9 cellular contexts compared by ENCODE assay signal in genomic region chr7:6725003-6725402, GRCh38. TPM values are rescaled to one million over a fixed set of nuclear protein-coding genes. Genes with fewer than 3 reads are reported as not detected.
DNase-seq lines count a peak whose midpoint lies in the region; ATAC-seq, FAIRE-seq and TF ChIP-seq lines count a peak whose summit lies in the region.
"Had no signal": no experiment of that assay in that cellular context is flagged by ENCODE, and none has a peak within 500 bp of the region (broad histone marks: within the 10 kb centered on the region; RNA-seq: fewer than 3 reads in every experiment).

No MANE protein-coding gene starts in this region.

- H3K36me3 ChIP-seq in GM12878 (ENCODE audit: control insufficient read depth in 2 of 2, insufficient read depth in 2 of 2, low read length in 1 of 2) (no peaks in the 10 kb centered on the region), kidney (ENCODE audit: control insufficient read depth in 1 of 2, insufficient read depth in 2 of 2, low read length in 2 of 2) (no peaks in the 10 kb centered on the region)

- peak; percentile 29 to 51; a peak in 1 of 4 replicates for TF ChIP-seq EP300 in GM12878 (IDR thresholded peaks at IDR 0.05; ENCODE audit: borderline replicate concordance in 1 of 2, control insufficient read depth in 1 of 2, low read depth in 2 of 2, low read length in 2 of 2)

- H3K4me3 ChIP-seq in GM12878, result peak overlapping the region; percentile 64
- no peak overlapping the region for H3K4me3 ChIP-seq in kidney (ENCODE audit: low read length in 2 of 2)

- no peaks in the 10 kb centered on the region for H3K4me1 Mint-ChIP-seq in Calu3 (ENCODE audit: low read depth, unreplicated experiment)

- H3K27ac ChIP-seq in GM12878 (ENCODE audit: control insufficient read depth, insufficient read depth) (peak overlapping the region; percentile 72), kidney (ENCODE audit: low read depth in 2 of 2, low read length in 2 of 2) (no peak overlapping the region)

- H3K9ac ChIP-seq in GM12878 (ENCODE audit: control insufficient read depth, insufficient read depth, low read length), result no peak overlapping the region; the same call in 1 of the 2 replicates
- no peak overlapping the region for H3K9ac ChIP-seq in kidney (ENCODE audit: low read length in 2 of 2)

- peaks cover 30% of the 10 kb centered on the region for H3K27me3 Mint-ChIP-seq in Calu3 (ENCODE audit: unreplicated experiment)

- TF ChIP-seq CTCF in GM12878 (IDR thresholded peaks at IDR 0.05 in 2 of 3, conservative IDR thresholded peaks at IDR 0.05 in 1 of 3; ENCODE audit: control insufficient read depth in 2 of 3, extremely low read depth in 1 of 3, insufficient read depth in 1 of 3, low read depth in 3 of 3, low read length in 3 of 3) (no peak), Calu3 (IDR thresholded peaks at IDR 0.05; ENCODE audit: unreplicated experiment) (no peak), kidney (IDR thresholded peaks at IDR 0.05; ENCODE audit: borderline replicate concordance, extremely low read depth, insufficient read depth) (no peak)

- DNase-seq in GM12878 (ENCODE audit: low read depth, low spot score) (peak; percentile 83), COLO829 (ENCODE audit: low spot score) (no peak), Calu3 (no peak), kidney (no peak), NCI-H128 (lab: John Stamatoyannopoulos, UW; ENCODE audit: unreplicated experiment) (no peak)
- DNase-seq: activated naive CD8-positive, alpha-beta T cell treated with anti-CD3 and anti-CD28 coated beads, Interleukin-2, amount 10 ng/mL, durations not matched to agents 7 days and 5 days had no signal

- POLR2A ChIA-PET in GM12878 (lab: Charles Lee), result interaction anchor here (0.7 to 1.7 kb wide), 3 partner anchors 18 to 344 kb away, joined by 3 read pairs; partner anchors contain the start of gene ZNF12

- H3K4me1 ChIP-seq in GM12878 (ENCODE audit: control insufficient read depth, insufficient read depth, low read length) (peaks cover 16% of the 10 kb centered on the region), kidney (ENCODE audit: control insufficient read depth in 1 of 2, insufficient read depth in 1 of 2, low read depth in 1 of 2, low read length in 2 of 2) (no peaks in the 10 kb centered on the region)

- RAD21 ChIA-PET in GM12878 (lab: Charles Lee; ENCODE audit: unreplicated experiment), result interaction anchor here (1.0 kb wide), 2 partner anchors 18 to 135 kb away, joined by 3 to 6 read pairs; partner anchors contain the start of genes INTS15 and ZNF12

- intact Hi-C loops in GM12878 (cut with micrococcal nuclease; ENCODE audit: unreplicated experiment) (loop anchor here (5.0 kb wide), 1 partner anchor 133 kb away; the partner anchor contains the start of gene INTS15), Calu3 (cut with micrococcal nuclease; ENCODE audit: unreplicated experiment) (no loop called here), kidney (cut with DNase I) (no loop called here)

- in situ Hi-C loops in GM12878 (cut with MboI), result no loop called here

- H3K27ac Mint-ChIP-seq in Calu3 (ENCODE audit: unreplicated experiment), result no peak overlapping the region
- H3K27ac Mint-ChIP-seq: activated naive CD8-positive, alpha-beta T cell treated with anti-CD3 and anti-CD28 coated beads, Interleukin-2, amount 10 ng/mL, durations not matched to agents 7 days and 5 days had no signal

- peaks cover 8% of the 10 kb centered on the region for H3K79me2 ChIP-seq in GM12878 (ENCODE audit: control insufficient read depth, insufficient read depth, low read length)

- peak; percentile 70 for FAIRE-seq in GM12878 (lab: Jason Lieb, UNC)
- no peak for FAIRE-seq in kidney (lab: Jason Lieb, UNC)

- no peak for TF ChIP-seq RAD21 in GM12878 (IDR thresholded peaks at IDR 0.05; ENCODE audit: insufficient read depth, low read depth, low read length)

- H4K20me1 ChIP-seq in GM12878 (ENCODE audit: control insufficient read depth, insufficient read depth), result no peaks in the 10 kb centered on the region

- peak overlapping the region; percentile 82 for H3K4me2 ChIP-seq in GM12878 (ENCODE audit: control insufficient read depth, insufficient read depth)

- peaks cover 14% of the 10 kb centered on the region for H3K9me3 Mint-ChIP-seq in Calu3 (ENCODE audit: low read depth, unreplicated experiment)

- no peak overlapping the region for H3K4me3 Mint-ChIP-seq in Calu3 (ENCODE audit: low read depth, unreplicated experiment)
- H3K4me3 Mint-ChIP-seq: activated naive CD8-positive, alpha-beta T cell treated with anti-CD3 and anti-CD28 coated beads, Interleukin-2, amount 10 ng/mL, durations not matched to agents 7 days and 5 days had no signal

- ATAC-seq in GM18511 (IDR thresholded peaks at IDR 0.05; ENCODE audit: unreplicated experiment) (peak; percentile 65), GM21717 (IDR thresholded peaks at IDR 0.05; ENCODE audit: unreplicated experiment) (peak; percentile 86), HG03439 (IDR thresholded peaks at IDR 0.05; ENCODE audit: unreplicated experiment) (peak; percentile 47), GM12878 (peak; percentile 60)

- H3K36me3 Mint-ChIP-seq in Calu3 (ENCODE audit: insufficient read depth, unreplicated experiment), result peaks cover 10% of the 10 kb centered on the region

- no peaks in the 10 kb centered on the region for H3K27me3 ChIP-seq in GM12878 (replicated peaks in 1 of 2; ENCODE audit: control insufficient read depth in 2 of 2, insufficient read depth in 2 of 2, low read length in 1 of 2)

- TF ChIP-seq POLR2A in GM12878 (IDR thresholded peaks at IDR 0.05; ENCODE audit: low read depth, low read length), result no peak

- BruUV-seq in GM12878 (replicated peaks; lab: Mats Ljungman, UMichigan) (no TSS peak), Calu3 (replicated peaks; lab: Mats Ljungman, UMichigan) (no TSS peak)

- CTCF ChIA-PET in GM12878 (lab: Yijun Ruan, JAX) (interaction anchor here (1.3 kb wide), 1 partner anchor 24 kb away, joined by 3 read pairs; no protein-coding TSS in a partner anchor), Calu3 (lab: Charles Lee) (no interaction called here)

- 4% methylated on average over 10 of the region's 10 CpGs for WGBS in GM12878 (ENCODE audit: insufficient coverage, insufficient replicate concordance, low lambda C conversion rate, missing lambda C conversion rate)

- H3K9me3 ChIP-seq in GM12878 (replicated peaks; ENCODE audit: control insufficient read depth, insufficient read depth, low read length), result no peaks in the 10 kb centered on the region
- H3K9me3 ChIP-seq in kidney (ENCODE audit: control insufficient read depth in 1 of 2, low read length in 2 of 2), result no peaks in the 10 kb centered on the region

- SMC1A ChIA-PET in GM12878 (lab: Charles Lee; ENCODE audit: uncharacterized antibody, unreplicated experiment), result interaction anchor here (2.1 kb wide), 1 partner anchor 12 kb away, joined by 8 read pairs; no protein-coding TSS in a partner anchor

- no peak overlapping the region; the same call in 1 of the 2 replicates for H2AFZ ChIP-seq in GM12878 (ENCODE audit: control insufficient read depth, low read depth, low read length)

TF ChIP-seq in GM12878, 131 proteins besides CTCF, POLR2A, EP300 and RAD21 (continues in another document):
- no peak for TF ChIP-seq MTA3 (IDR thresholded peaks at IDR 0.05; ENCODE audit: borderline replicate concordance, low read length)
- no peak for TF ChIP-seq ASH2L (IDR thresholded peaks at IDR 0.05; ENCODE audit: borderline replicate concordance, low read depth)
- no peak for TF ChIP-seq PML (IDR thresholded peaks at IDR 0.05; ENCODE audit: low read length)
- TF ChIP-seq TAF1 (IDR thresholded peaks at IDR 0.05; ENCODE audit: borderline replicate concordance, low read depth, low read length), result 0 out of 2 replicates have a peak, but pooled peaks have one; percentile 24
- peak; percentile 85 for TF ChIP-seq EED (IDR thresholded peaks at IDR 0.05; ENCODE audit: low read depth)

RNA-seq across cellular contexts. Expression of gene ZNF12, which starts 18.3 kb away (rescaled TPM):
- 85.3 and 92.5 TPM in 2 replicates for total RNA-seq in GM12878 (2013; cell fraction: nucleolus; rRNA removed)
- 17.4 and 18.6 TPM in 2 replicates for total RNA-seq in GM12878 (2014; rRNA removed)
- total RNA-seq in GM12878 (2014; rRNA removed; fragmentation: Illumina TruSeq; extraction: Trizol), result 17.3 and 19.2 TPM in 2 replicates
- 20.4 and 22.6 TPM in 2 replicates for total RNA-seq in GM12878 (2021)
- polyA plus RNA-seq in GM12878 (2011; ENCODE audit: low read depth), result 6.4 TPM
- 38.1 and 58.1 TPM in 2 replicates for polyA plus RNA-seq in GM12878 (2011; rRNA removed)
- 11.3 and 12.9 TPM in 2 replicates for polyA plus RNA-seq in GM12878 (2011; cell fraction: cytosol; rRNA removed)
- 64.0 and 95.4 TPM in 2 replicates for polyA plus RNA-seq in GM12878 (2011; cell fraction: nucleus; rRNA removed)
- polyA plus RNA-seq in GM12878 (2012), result 12.3 and 18.3 TPM in 2 replicates
- polyA plus RNA-seq in GM12878 (2014; fragmentation: Illumina TruSeq; extraction: Trizol), result 17.8 and 18.1 TPM in 2 replicates
- 1 to 10 TPM; 6.7 to 7.2 TPM for polyA plus RNA-seq in GM12878 (2014; fragmentation: Nextera tagmentation; extraction: Ambion mirVana)
- 11.4 and 16.2 TPM in 2 replicates for polyA plus RNA-seq in GM12878 (2014; rRNA removed)
- 10 to 100 TPM in 1 of 2 experiments, 1 to 10 TPM in 1; 8.7 to 10.1 TPM for polyA plus RNA-seq in GM12878 (2016; fragmentation: Nextera tagmentation; extraction: Ambion mirVana)
- polyA minus RNA-seq in GM12878 (2011; rRNA and poly(A)+ RNA removed), result 23.6 and 35.8 TPM in 2 replicates
- polyA minus RNA-seq in GM12878 (2011; cell fraction: cytosol; rRNA and poly(A)+ RNA removed), result 8.9 and 17.6 TPM in 2 replicates
- 20.7 and 20.9 TPM in 2 replicates for polyA minus RNA-seq in GM12878 (2011; cell fraction: nucleus; rRNA and poly(A)+ RNA removed)
- 32.4 and 36.2 TPM in 2 replicates for total RNA-seq in Calu3 (2022)
- total RNA-seq in kidney, result 31.3 TPM
- polyA plus RNA-seq in kidney (ENCODE audit: insufficient read depth, low read depth, low replicate concordance), result 9.9 TPM

RNA-seq across cellular contexts. Expression of gene RSPH10B2, which starts 28.9 kb away (rescaled TPM):
- 3.8 and 8.0 TPM in 2 replicates for total RNA-seq in GM12878 (2013; cell fraction: nucleolus; rRNA removed)
- 0.33 and 0.34 TPM in 2 replicates for total RNA-seq in GM12878 (2014; rRNA removed)
- 0.05 and 0.18 TPM in 2 replicates for total RNA-seq in GM12878 (2014; rRNA removed; fragmentation: Illumina TruSeq; extraction: Trizol)
- total RNA-seq in GM12878 (2021), result 0.21 TPM in 1 of 2 replicates, not detected in the other
- not detected for polyA plus RNA-seq in GM12878 (2011; ENCODE audit: low read depth)
- 0.20 and 0.33 TPM in 2 replicates for polyA plus RNA-seq in GM12878 (2011; rRNA removed)
- 0.08 and 0.10 TPM in 2 replicates for polyA plus RNA-seq in GM12878 (2011; cell fraction: cytosol; rRNA removed)
- 0.64 and 0.89 TPM in 2 replicates for polyA plus RNA-seq in GM12878 (2011; cell fraction: nucleus; rRNA removed)
- polyA plus RNA-seq in GM12878 (2012), result 0.08 and 0.14 TPM in 2 replicates
- polyA plus RNA-seq in GM12878 (2014; fragmentation: Illumina TruSeq; extraction: Trizol), result 0.04 TPM in 1 of 2 replicates, not detected in the other
- under 1 TPM in 1 of 2 experiments, not detected in 1; 0.07 TPM for polyA plus RNA-seq in GM12878 (2014; fragmentation: Nextera tagmentation; extraction: Ambion mirVana)
- polyA plus RNA-seq in GM12878 (2014; rRNA removed), result 0.09 TPM in 1 of 2 replicates, not detected in the other
- polyA plus RNA-seq in GM12878 (2016; fragmentation: Nextera tagmentation; extraction: Ambion mirVana), result not detected
- 0.51 TPM in 1 of 2 replicates, not detected in the other for polyA minus RNA-seq in GM12878 (2011; rRNA and poly(A)+ RNA removed)
- not detected in 2 replicates for polyA minus RNA-seq in GM12878 (2011; cell fraction: cytosol; rRNA and poly(A)+ RNA removed)
- polyA minus RNA-seq in GM12878 (2011; cell fraction: nucleus; rRNA and poly(A)+ RNA removed), result 0.60 and 3.4 TPM in 2 replicates
- 0.29 and 0.71 TPM in 2 replicates for total RNA-seq in Calu3 (2022)
- 0.22 TPM for total RNA-seq in kidney
- not detected for polyA plus RNA-seq in kidney (ENCODE audit: insufficient read depth, low read depth, low replicate concordance)
